In genomic region chr12:49664591-49665146, GRCh38 we compare ENCODE assay signal across 8 cellular contexts. TPM values are rescaled to one million over a fixed set of nuclear protein-coding genes. Genes with fewer than 3 reads are reported as not detected.
A peak's percentile ranks its signal among the peaks of the same experiment; 100 is the strongest.
DNase-seq lines count a peak whose midpoint lies in the region; ATAC-seq and TF ChIP-seq lines count a peak whose summit lies in the region.

No MANE protein-coding gene starts in this region.

- no peak for TF ChIP-seq CTCF in sigmoid colon (IDR thresholded peaks at IDR 0.05)

- H3K36me3 ChIP-seq in sigmoid colon: peaks cover 0 to 6% (median 0%) of the 10 kb centered on the region in 4 donors

- DNase-seq in activated naive CD4-positive, alpha-beta T cell treated with Interleukin-2 at 50 U/mL for 16 hours: no peak
- DNase-seq in dermis blood vessel endothelial cell: peak; percentile 96
- no peak for DNase-seq in SK-N-DZ (ENCODE audit: low spot score)
- no peak for DNase-seq in sigmoid colon
- DNase-seq in stimulated activated CD4-positive, alpha-beta T cell treated with anti-CD3 and anti-CD28 coated beads, Interleukin-4, amount 100 ng/mL, for 24 hours: no peak

- H3K9me3 ChIP-seq in sigmoid colon: no peaks in the 10 kb centered on the region

- no peak for TF ChIP-seq POLR2A in sigmoid colon (IDR thresholded peaks at IDR 0.05)

- WGBS in sigmoid colon, 2 donors: 78 to 89% methylated on average over 4 of the region's 4 CpGs

- no peak overlapping the region for H3K27ac ChIP-seq in sigmoid colon

- H3K4me3 Mint-ChIP-seq in activated naive CD4-positive, alpha-beta T cell treated with anti-CD3 and anti-CD28 coated beads, Interleukin-2, amount 50 U/mL, for 24 hours: peak overlapping the region; percentile 66
- no peak overlapping the region for H3K4me3 Mint-ChIP-seq in stimulated activated memory B cell treated with anti-CD40 and anti-IgM and Interleukin-4, amounts not matched to agents 10 μg/mL and 1 μg/mL and 100 μg/mL, for 72 hours

- H3K9me3 Mint-ChIP-seq in activated naive CD4-positive, alpha-beta T cell treated with anti-CD3 and anti-CD28 coated beads, Interleukin-2, amount 50 U/mL, for 24 hours: no peaks in the 10 kb centered on the region
- no peaks in the 10 kb centered on the region for H3K9me3 Mint-ChIP-seq in stimulated activated memory B cell treated with anti-CD40 and anti-IgM and Interleukin-4, amounts not matched to agents 10 μg/mL and 1 μg/mL and 100 μg/mL, for 72 hours

- H3K27me3 Mint-ChIP-seq in activated naive CD4-positive, alpha-beta T cell treated with anti-CD3 and anti-CD28 coated beads, Interleukin-2, amount 50 U/mL, for 24 hours: no peaks in the 10 kb centered on the region
- H3K27me3 Mint-ChIP-seq in stimulated activated memory B cell treated with anti-CD40 and anti-IgM and Interleukin-4, amounts not matched to agents 10 μg/mL and 1 μg/mL and 100 μg/mL, for 72 hours: no peaks in the 10 kb centered on the region

- H3K4me1 ChIP-seq in sigmoid colon: peaks cover 0 to 25% (median 12%) of the 10 kb centered on the region in 4 donors

- no peak for TF ChIP-seq EP300 in sigmoid colon (IDR thresholded peaks at IDR 0.05)

- peak; percentile 64 for ATAC-seq in HG03469 (IDR thresholded peaks at IDR 0.05; ENCODE audit: unreplicated experiment)
- no peak for ATAC-seq in stimulated activated memory B cell treated with anti-CD40 and anti-IgM and Interleukin-4, amounts not matched to agents 10 μg/mL and 1 μg/mL and 100 μg/mL, for 72 hours

- H3K4me1 Mint-ChIP-seq in activated naive CD4-positive, alpha-beta T cell treated with anti-CD3 and anti-CD28 coated beads, Interleukin-2, amount 50 U/mL, for 24 hours: peaks cover 96% of the 10 kb centered on the region
- H3K4me1 Mint-ChIP-seq in stimulated activated memory B cell treated with anti-CD40 and anti-IgM and Interleukin-4, amounts not matched to agents 10 μg/mL and 1 μg/mL and 100 μg/mL, for 72 hours: peaks cover 99% of the 10 kb centered on the region

- no peaks in the 10 kb centered on the region for H3K27me3 ChIP-seq in sigmoid colon

- peaks cover 13% of the 10 kb centered on the region for H3K36me3 Mint-ChIP-seq in activated naive CD4-positive, alpha-beta T cell treated with anti-CD3 and anti-CD28 coated beads, Interleukin-2, amount 50 U/mL, for 24 hours
- H3K36me3 Mint-ChIP-seq in stimulated activated memory B cell treated with anti-CD40 and anti-IgM and Interleukin-4, amounts not matched to agents 10 μg/mL and 1 μg/mL and 100 μg/mL, for 72 hours: peaks cover 56% of the 10 kb centered on the region

- H3K27ac Mint-ChIP-seq in activated naive CD4-positive, alpha-beta T cell treated with anti-CD3 and anti-CD28 coated beads, Interleukin-2, amount 50 U/mL, for 24 hours: peak overlapping the region; percentile 93
- H3K27ac Mint-ChIP-seq in stimulated activated memory B cell treated with anti-CD40 and anti-IgM and Interleukin-4, amounts not matched to agents 10 μg/mL and 1 μg/mL and 100 μg/mL, for 72 hours: peak overlapping the region; percentile 94

- intact Hi-C loops in sigmoid colon (cut with DNase I): no loop called here

- no peak overlapping the region for H3K4me3 ChIP-seq in sigmoid colon

RNA-seq across cellular contexts. Expression of gene PRPF40B, which starts 41.3 kb away (rescaled TPM):
- 1.9 and 4.1 TPM in 2 replicates for total RNA-seq in dermis blood vessel endothelial cell
- 11.2 and 12.7 TPM in 2 replicates for polyA plus RNA-seq in SK-N-DZ (2014; cell fraction: cytosol; rRNA removed)
- polyA plus RNA-seq in SK-N-DZ (2014; cell fraction: nucleus; rRNA removed): 60.3 and 78.8 TPM in 2 replicates
- total RNA-seq in sigmoid colon: 10 to 100 TPM; 13.3 to 27.5 (median 21.0) TPM
- 10 to 100 TPM in 1 of 3 donors, 1 to 10 TPM in 2; 1.4 to 11.3 (median 3.6) TPM for polyA plus RNA-seq in sigmoid colon

RNA-seq across cellular contexts. Expression of gene FMNL3, which starts 42.5 kb away (rescaled TPM):
- total RNA-seq in dermis blood vessel endothelial cell (101 and 121 TPM in 2 replicates), sigmoid colon (10 to 100 TPM in 2 of 4 donors, 1 to 10 TPM in 2; 9.4 to 12.2 (median 11.0) TPM)
- polyA plus RNA-seq in SK-N-DZ (2014; cell fraction: cytosol; rRNA removed): 9.6 and 14.1 TPM in 2 replicates
- 18.7 and 25.6 TPM in 2 replicates for polyA plus RNA-seq in SK-N-DZ (2014; cell fraction: nucleus; rRNA removed)
- polyA plus RNA-seq in sigmoid colon: 10 to 100 TPM in 1 of 3 donors, 1 to 10 TPM in 2; 1.8 to 10.8 (median 2.4) TPM

RNA-seq across cellular contexts. Expression of gene FAM186B, which starts 59.2 kb away (rescaled TPM):
- total RNA-seq in dermis blood vessel endothelial cell (0.19 and 0.34 TPM in 2 replicates), sigmoid colon (under 1 TPM in 2 of 4 donors, not detected in 2; 0.16 to 0.54 TPM)
- polyA plus RNA-seq in SK-N-DZ (2014; cell fraction: cytosol; rRNA removed): 0.10 and 0.48 TPM in 2 replicates
- 0.25 TPM in 1 of 2 replicates, not detected in the other for polyA plus RNA-seq in SK-N-DZ (2014; cell fraction: nucleus; rRNA removed)
- polyA plus RNA-seq in sigmoid colon: under 1 TPM in 1 of 3 donors, not detected in 2; 0.22 TPM
